ENCODE assay signal across 36 cellular contexts in genomic region chr10:52194188-52194587, GRCh38.
"Had no signal": no experiment of that assay in that cellular context is flagged by ENCODE, and none has a peak within 500 bp of the region (broad histone marks: within the 10 kb centered on the region; RNA-seq: fewer than 3 reads in every experiment).

No MANE protein-coding gene starts in this region.

- H3K4me3 ChIP-seq: ascending aorta, cardiac muscle cell had no signal

- H3K36me3 ChIP-seq: ascending aorta, cardiac muscle cell, WERI-Rb-1 had no signal

- H3K9me3 ChIP-seq: ascending aorta had no signal

- H3K9me3 Mint-ChIP-seq: activated CD4-positive, alpha-beta memory T cell treated with anti-CD3 and anti-CD28 coated beads, Interleukin-2, amount 10 ng/mL, durations not matched to agents 7 days and 5 days; activated CD4-positive, alpha-beta T cell treated with anti-CD3 and anti-CD28 coated beads, Interleukin-2, amount 10 ng/mL, durations not matched to agents 7 days and 5 days; activated naive CD4-positive, alpha-beta T cell treated with anti-CD3 and anti-CD28 coated beads, Interleukin-2, amount 10 ng/mL, durations not matched to agents 7 days and 5 days; activated naive CD4-positive, alpha-beta T cell treated with anti-CD3 and anti-CD28 coated beads, Interleukin-2, amount 50 U/mL, for 24 hours; activated naive CD8-positive, alpha-beta T cell treated with anti-CD3 and anti-CD28 coated beads, Interleukin-2, amount 10 ng/mL, durations not matched to agents 7 days and 5 days; activated naive CD8-positive, alpha-beta T cell treated with anti-CD3 and anti-CD28 coated beads, Interleukin-2, amount 50 U/mL, for 24 hours; activated T-cell treated with anti-CD3 and anti-CD28 coated beads, Interleukin-2, amount 50 U/mL, for 24 hours; activated T-helper 2 cell treated with anti-CD3 and anti-CD28 coated beads, Interferon-gamma antibody, Interleukin-2, Interleukin-4, amounts not matched to agents 10 μg/mL and 5 μg/mL and 100 μg/mL, durations not matched to agents 14 hours and 24 hours and 36 hours; brain; central memory CD8-positive, alpha-beta T cell; T-cell; T-helper 2 cell treated with Interferon-gamma antibody and Interleukin-4, amounts not matched to agents 5 μg/mL and 100 μg/mL, for 36 hours; WTC11 had no signal

- H3K27me3 ChIP-seq: ascending aorta, cardiac muscle cell had no signal

- H3K27me3 Mint-ChIP-seq: activated CD4-positive, alpha-beta memory T cell treated with anti-CD3 and anti-CD28 coated beads, Interleukin-2, amount 10 ng/mL, durations not matched to agents 7 days and 5 days; activated CD4-positive, alpha-beta T cell treated with anti-CD3 and anti-CD28 coated beads for 36 hours; activated CD4-positive, alpha-beta T cell treated with anti-CD3 and anti-CD28 coated beads, Interleukin-2, amount 10 ng/mL, durations not matched to agents 7 days and 5 days; activated CD8-positive, alpha-beta memory T cell treated with anti-CD3 and anti-CD28 coated beads, Interleukin-2, amount 10 ng/mL, durations not matched to agents 7 days and 5 days; activated naive CD4-positive, alpha-beta T cell treated with anti-CD3 and anti-CD28 coated beads, Interleukin-2, amount 10 ng/mL, durations not matched to agents 7 days and 5 days; activated naive CD8-positive, alpha-beta T cell treated with anti-CD3 and anti-CD28 coated beads, Interleukin-2, amount 10 ng/mL, durations not matched to agents 7 days and 5 days; activated naive CD8-positive, alpha-beta T cell treated with anti-CD3 and anti-CD28 coated beads, Interleukin-2, amount 50 U/mL, for 24 hours; activated T-cell treated with anti-CD3 and anti-CD28 coated beads, Interleukin-2, amount 50 U/mL, for 24 hours; central memory CD8-positive, alpha-beta T cell; T-cell had no signal

- H3K4me1 Mint-ChIP-seq: activated CD4-positive, alpha-beta memory T cell treated with anti-CD3 and anti-CD28 coated beads, Interleukin-2, amount 10 ng/mL, durations not matched to agents 7 days and 5 days; activated CD4-positive, alpha-beta T cell treated with anti-CD3 and anti-CD28 coated beads for 36 hours; activated CD4-positive, alpha-beta T cell treated with anti-CD3 and anti-CD28 coated beads, Interleukin-2, amount 10 ng/mL, durations not matched to agents 7 days and 5 days; activated CD8-positive, alpha-beta memory T cell treated with anti-CD3 and anti-CD28 coated beads, Interleukin-2, amount 10 ng/mL, durations not matched to agents 7 days and 5 days; activated naive CD4-positive, alpha-beta T cell treated with anti-CD3 and anti-CD28 coated beads, Interleukin-2, amount 10 ng/mL, durations not matched to agents 7 days and 5 days; activated naive CD4-positive, alpha-beta T cell treated with anti-CD3 and anti-CD28 coated beads, Interleukin-2, amount 50 U/mL, for 24 hours; activated naive CD8-positive, alpha-beta T cell treated with anti-CD3 and anti-CD28 coated beads, Interleukin-2, amount 10 ng/mL, durations not matched to agents 7 days and 5 days; activated naive CD8-positive, alpha-beta T cell treated with anti-CD3 and anti-CD28 coated beads, Interleukin-2, amount 50 U/mL, for 24 hours; central memory CD8-positive, alpha-beta T cell; T-cell had no signal

- ATAC-seq: activated CD4-positive, alpha-beta T cell treated with anti-CD3 and anti-CD28 coated beads for 36 hours; activated CD4-positive, CD25-positive, alpha-beta regulatory T cell treated with anti-CD3 and anti-CD28 coated beads, Interleukin-2, amount 50 U/mL, for 24 hours; activated CD8-positive, alpha-beta memory T cell treated with anti-CD3 and anti-CD28 coated beads, Interleukin-2, amount 10 ng/mL, durations not matched to agents 7 days and 5 days; activated CD8-positive, alpha-beta T cell treated with anti-CD3 and anti-CD28 coated beads, Interleukin-2, amount 10 ng/mL, durations not matched to agents 7 days and 5 days; activated naive CD8-positive, alpha-beta T cell treated with anti-CD3 and anti-CD28 coated beads, Interleukin-2, amount 50 U/mL, for 24 hours; T-cell; WTC11 had no signal

- H3K27ac Mint-ChIP-seq: activated CD4-positive, alpha-beta memory T cell treated with anti-CD3 and anti-CD28 coated beads, Interleukin-2, amount 10 ng/mL, durations not matched to agents 7 days and 5 days; activated CD4-positive, alpha-beta T cell treated with anti-CD3 and anti-CD28 coated beads for 36 hours; activated CD4-positive, alpha-beta T cell treated with anti-CD3 and anti-CD28 coated beads, Interleukin-2, amount 10 ng/mL, durations not matched to agents 7 days and 5 days; activated CD8-positive, alpha-beta memory T cell treated with anti-CD3 and anti-CD28 coated beads, Interleukin-2, amount 10 ng/mL, durations not matched to agents 7 days and 5 days; activated CD8-positive, alpha-beta T cell treated with anti-CD3 and anti-CD28 coated beads, Interleukin-2, amount 10 ng/mL, durations not matched to agents 7 days and 5 days; activated naive CD4-positive, alpha-beta T cell treated with anti-CD3 and anti-CD28 coated beads, Interleukin-2, amount 10 ng/mL, durations not matched to agents 7 days and 5 days; activated naive CD4-positive, alpha-beta T cell treated with anti-CD3 and anti-CD28 coated beads, Interleukin-2, amount 50 U/mL, for 24 hours; activated naive CD8-positive, alpha-beta T cell; activated naive CD8-positive, alpha-beta T cell treated with anti-CD3 and anti-CD28 coated beads, Interleukin-2, amount 10 ng/mL, durations not matched to agents 7 days and 5 days; activated naive CD8-positive, alpha-beta T cell treated with anti-CD3 and anti-CD28 coated beads, Interleukin-2, amount 50 U/mL, for 24 hours; activated T-cell treated with anti-CD3 and anti-CD28 coated beads, Interleukin-2, amount 50 U/mL, for 24 hours; activated T-helper 2 cell treated with anti-CD3 and anti-CD28 coated beads, Interferon-gamma antibody, Interleukin-2, Interleukin-4, amounts not matched to agents 10 μg/mL and 5 μg/mL and 100 μg/mL, durations not matched to agents 14 hours and 24 hours and 36 hours; T-cell; T-helper 2 cell treated with Interferon-gamma antibody and Interleukin-4, amounts not matched to agents 5 μg/mL and 100 μg/mL, for 36 hours; WTC11 had no signal

- H3K4me3 Mint-ChIP-seq: activated CD4-positive, alpha-beta memory T cell treated with anti-CD3 and anti-CD28 coated beads, Interleukin-2, amount 10 ng/mL, durations not matched to agents 7 days and 5 days; activated CD4-positive, alpha-beta T cell treated with anti-CD3 and anti-CD28 coated beads for 36 hours; activated CD4-positive, alpha-beta T cell treated with anti-CD3 and anti-CD28 coated beads, Interleukin-2, amount 10 ng/mL, durations not matched to agents 7 days and 5 days; activated CD8-positive, alpha-beta memory T cell treated with anti-CD3 and anti-CD28 coated beads, Interleukin-2, amount 10 ng/mL, durations not matched to agents 7 days and 5 days; activated CD8-positive, alpha-beta T cell treated with anti-CD3 and anti-CD28 coated beads, Interleukin-2, amount 10 ng/mL, durations not matched to agents 7 days and 5 days; activated naive CD4-positive, alpha-beta T cell treated with anti-CD3 and anti-CD28 coated beads, Interleukin-2, amount 10 ng/mL, durations not matched to agents 7 days and 5 days; activated naive CD4-positive, alpha-beta T cell treated with anti-CD3 and anti-CD28 coated beads, Interleukin-2, amount 50 U/mL, for 24 hours; activated naive CD8-positive, alpha-beta T cell; activated naive CD8-positive, alpha-beta T cell treated with anti-CD3 and anti-CD28 coated beads, Interleukin-2, amount 10 ng/mL, durations not matched to agents 7 days and 5 days; activated naive CD8-positive, alpha-beta T cell treated with anti-CD3 and anti-CD28 coated beads, Interleukin-2, amount 50 U/mL, for 24 hours; activated T-cell treated with anti-CD3 and anti-CD28 coated beads, Interleukin-2, amount 50 U/mL, for 24 hours; brain; central memory CD8-positive, alpha-beta T cell; T-cell; T-helper 2 cell treated with Interferon-gamma antibody and Interleukin-4, amounts not matched to agents 5 μg/mL and 100 μg/mL, for 36 hours; WTC11 had no signal

- DNase-seq: activated CD4-positive, alpha-beta memory T cell treated with anti-CD3 and anti-CD28 coated beads, Interleukin-2, amount 10 ng/mL, durations not matched to agents 7 days and 5 days; activated CD4-positive, alpha-beta T cell treated with anti-CD3 and anti-CD28 coated beads for 1 hour; activated CD4-positive, alpha-beta T cell treated with anti-CD3 and anti-CD28 coated beads for 36 hours; activated CD4-positive, alpha-beta T cell treated with anti-CD3 and anti-CD28 coated beads for 48 hours; activated CD4-positive, alpha-beta T cell treated with anti-CD3 and anti-CD28 coated beads, Interleukin-2, amount 10 ng/mL, durations not matched to agents 7 days and 5 days; activated CD4-positive, alpha-beta T cell treated with anti-CD3 and anti-CD28 coated beads, Interleukin-2, amount 50 U/mL, for 48 hours; activated CD4-positive, CD25-positive, alpha-beta regulatory T cell; activated CD8-positive, alpha-beta memory T cell treated with anti-CD3 and anti-CD28 coated beads for 24 hours; activated CD8-positive, alpha-beta memory T cell treated with anti-CD3 and anti-CD28 coated beads, Interleukin-2, amount 10 ng/mL, durations not matched to agents 7 days and 5 days; activated CD8-positive, alpha-beta memory T cell treated with anti-CD3 and anti-CD28 coated beads, Interleukin-2, amount 50 U/mL, for 48 hours; activated CD8-positive, alpha-beta T cell treated with anti-CD3 and anti-CD28 coated beads, Interleukin-2, amount 10 ng/mL, durations not matched to agents 7 days and 5 days; activated effector memory CD4-positive, alpha-beta T cell treated with Interleukin-2 at 50 U/mL for 16 hours; activated gamma-delta T cell; activated naive CD4-positive, alpha-beta T cell treated with anti-CD3 and anti-CD28 coated beads, Interleukin-2, amount 10 ng/mL, durations not matched to agents 7 days and 5 days; activated naive CD4-positive, alpha-beta T cell treated with Interleukin-2 at 50 U/mL for 16 hours; activated naive CD8-positive, alpha-beta T cell treated with anti-CD3 and anti-CD28 coated beads, Interleukin-2, amount 10 ng/mL, durations not matched to agents 7 days and 5 days; activated naive CD8-positive, alpha-beta T cell treated with anti-CD3 and anti-CD28 coated beads, Interleukin-2, amount 50 U/mL, for 24 hours; activated T-cell treated with anti-CD3 and anti-CD28 coated beads, Interleukin-2, amount 50 U/mL, for 24 hours; activated T-cell treated with anti-CD3 and anti-CD28 coated beads, Interleukin-2, amount 50 U/mL, for 48 hours; amygdala; anterior cingulate cortex; cerebellar nuclear complex; T-cell; T-helper 2 cell; T-helper 9 cell; WERI-Rb-1 had no signal

- H3K36me3 Mint-ChIP-seq: activated CD8-positive, alpha-beta memory T cell treated with anti-CD3 and anti-CD28 coated beads, Interleukin-2, amount 10 ng/mL, durations not matched to agents 7 days and 5 days; activated naive CD4-positive, alpha-beta T cell treated with anti-CD3 and anti-CD28 coated beads, Interleukin-2, amount 10 ng/mL, durations not matched to agents 7 days and 5 days; activated naive CD4-positive, alpha-beta T cell treated with anti-CD3 and anti-CD28 coated beads, Interleukin-2, amount 50 U/mL, for 24 hours; activated naive CD8-positive, alpha-beta T cell; activated naive CD8-positive, alpha-beta T cell treated with anti-CD3 and anti-CD28 coated beads, Interleukin-2, amount 10 ng/mL, durations not matched to agents 7 days and 5 days; brain; T-cell; WTC11 had no signal

- H3K27ac ChIP-seq: ascending aorta, cardiac muscle cell, WERI-Rb-1 had no signal
